In the genomic region with DNA sequence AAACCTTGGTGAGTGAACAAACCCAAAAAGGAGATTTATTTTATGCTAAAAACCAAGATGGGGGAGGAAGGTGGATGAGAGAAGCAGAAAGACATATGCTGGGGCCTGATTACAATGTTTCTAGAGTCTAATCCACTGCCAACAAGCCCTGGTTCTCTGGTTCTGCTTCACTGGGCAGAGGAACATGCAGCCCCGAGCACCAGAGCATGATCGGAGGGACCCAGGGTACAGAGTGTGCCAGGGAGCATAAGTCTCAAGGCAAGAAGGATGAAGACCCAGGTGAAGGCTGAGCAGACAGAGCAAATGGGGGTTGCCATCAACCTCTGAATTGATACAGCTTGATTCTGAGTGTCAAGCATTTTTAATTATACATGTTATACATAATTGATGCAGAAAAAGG, we compare ENCODE assay signal across 16 cellular contexts. TPM values are rescaled to one million over a fixed set of nuclear protein-coding genes. Genes with fewer than 3 reads are reported as not detected.
A peak's percentile ranks its signal among the peaks of the same experiment; 100 is the strongest.
DNase-seq lines count a peak whose midpoint lies in the region; ATAC-seq and TF ChIP-seq lines count a peak whose summit lies in the region.
"Had no signal": no experiment of that assay in that cellular context is flagged by ENCODE, and none has a peak within 500 bp of the region (broad histone marks: within the 10 kb centered on the region; RNA-seq: fewer than 3 reads in every experiment).

No MANE protein-coding gene starts in this region.

- H2AK5ac ChIP-seq in IMR-90 (ENCODE audit: low read depth, low read length) = no peak overlapping the region

- H2BK120ac ChIP-seq in IMR-90 (ENCODE audit: low read depth, low read length) = no peak overlapping the region

- POLR2A ChIA-PET in IMR-90 (lab: Charles Lee; ENCODE audit: unreplicated experiment) = no interaction called here

- H3K4me3 ChIP-seq in heart right ventricle = no peak overlapping the region
- H3K4me3 ChIP-seq in heart left ventricle = no peak overlapping the region
- H3K4me3 ChIP-seq in IMR-90 (ENCODE audit: insufficient read depth, low read depth, low read length) = no peak overlapping the region
- H3K4me3 ChIP-seq in brain microvascular endothelial cell (ENCODE audit: low read depth, low read length) = no peak overlapping the region
- H3K4me3 ChIP-seq in thyroid gland (replicated peaks in 1 of 3) = no peak overlapping the region
- H3K4me3 ChIP-seq: GM23338 had no signal

- H3K18ac ChIP-seq in IMR-90 (ENCODE audit: low read depth, low read length) = no peak overlapping the region

- H2BK5ac ChIP-seq in IMR-90 (ENCODE audit: low read depth, low read length, poor library complexity, severe bottlenecking) = no peak overlapping the region

- no peak for DNase-seq in heart right ventricle
- DNase-seq in heart left ventricle = no peak
- no peak for DNase-seq in IMR-90
- no peak for DNase-seq in brain microvascular endothelial cell
- DNase-seq in thyroid gland = peak; percentile 89 to 90
- DNase-seq: ACHN; BE2C; CD4-positive, alpha-beta memory T cell; DMS153; DMS79; GDM1; HCEC 1CT had no signal

- intact Hi-C loops in heart right ventricle (cut with DNase I) (no loop called here), heart left ventricle (cut with DNase I) (no loop called here), IMR-90 (cut with micrococcal nuclease) (no loop called here), thyroid gland (cut with DNase I) (no loop called here)

- H3K27ac ChIP-seq in heart right ventricle (peak overlapping the region in 6 of 10 donors; percentile 8 to 57 (median 51)), heart left ventricle (peak overlapping the region in 6 of 12 donors; percentile 42 to 73 (median 48)), IMR-90 (ENCODE audit: insufficient read depth, low read length) (no peak overlapping the region), brain microvascular endothelial cell (peak overlapping the region; percentile 60), thyroid gland (peak overlapping the region; percentile 77 to 89 (median 83))

- no peak overlapping the region for H3K23ac ChIP-seq in IMR-90 (ENCODE audit: low read depth, low read length)

- H3K79me1 ChIP-seq in IMR-90 (ENCODE audit: low read depth in 1 of 2, low read length in 2 of 2) = no peaks in the 10 kb centered on the region

- H3K27me3 ChIP-seq in heart right ventricle = no peaks in the 10 kb centered on the region
- no peaks in the 10 kb centered on the region for H3K27me3 ChIP-seq in heart left ventricle
- H3K27me3 ChIP-seq in IMR-90 (ENCODE audit: control insufficient read depth, insufficient read depth, low read length) = no peaks in the 10 kb centered on the region
- H3K27me3 ChIP-seq in brain microvascular endothelial cell (replicated peaks) = no peaks in the 10 kb centered on the region
- H3K27me3 ChIP-seq in thyroid gland = no peaks in the 10 kb centered on the region

- no peak overlapping the region for H2AK9ac ChIP-seq in IMR-90 (replicated peaks; ENCODE audit: low read depth, low read length, poor library complexity)

- H3K9me3 ChIP-seq in heart right ventricle (peaks cover 0 to 5% (median 0%) of the 10 kb centered on the region in 11 donors), heart left ventricle (peaks cover 0 to 5% (median 0%) of the 10 kb centered on the region in 12 donors), IMR-90 (ENCODE audit: control insufficient read depth, insufficient read depth, low read length) (no peaks in the 10 kb centered on the region), thyroid gland (no peaks in the 10 kb centered on the region)
- H3K9me3 ChIP-seq: BE2C had no signal

- TF ChIP-seq POLR2A in heart left ventricle (IDR thresholded peaks at IDR 0.05) (no peak), IMR-90 (IDR thresholded peaks at IDR 0.05; ENCODE audit: low read depth, low read length) (no peak), thyroid gland (IDR thresholded peaks at IDR 0.05) (peak in 1 of 2 donors; percentile 34)

- 96 to 98% methylated on average over 2 of the region's 2 CpGs for WGBS in heart right ventricle, 2 donors
- 96% methylated on average over 2 of the region's 2 CpGs for WGBS in heart left ventricle, 4 donors
- WGBS in IMR-90 (ENCODE audit: extremely low coverage in 2 of 2, insufficient read length in 1 of 2), 2 experiments = no CpG with 5 or more reads among the region's 2 CpGs
- 38 to 54% methylated on average over 2 of the region's 2 CpGs for WGBS in thyroid gland, 2 donors

- BruUV-seq in IMR-90 (replicated peaks; lab: Mats Ljungman, UMichigan) = no TSS peak

- H3K36me3 ChIP-seq in heart right ventricle (no peaks in the 10 kb centered on the region), heart left ventricle (no peaks in the 10 kb centered on the region), IMR-90 (ENCODE audit: control insufficient read depth, insufficient read depth, low read length) (no peaks in the 10 kb centered on the region), brain microvascular endothelial cell (replicated peaks) (no peaks in the 10 kb centered on the region), thyroid gland (no peaks in the 10 kb centered on the region)
- H3K36me3 ChIP-seq: BE2C had no signal

- H2AFZ ChIP-seq in IMR-90 (replicated peaks; ENCODE audit: low read length, poor library complexity) = peak overlapping the region; percentile 26
- H2AFZ ChIP-seq: GM23338 had no signal

- H3K56ac ChIP-seq in IMR-90 (ENCODE audit: extremely low read depth, insufficient read depth, low read length) = no peak overlapping the region

- no peak overlapping the region for H2BK15ac ChIP-seq in IMR-90 (ENCODE audit: low read depth, low read length)

- TF ChIP-seq RAD21 in IMR-90 (IDR thresholded peaks at IDR 0.05; ENCODE audit: low read length) = no peak

- ATAC-seq in heart right ventricle (no peak), heart left ventricle (no peak), IMR-90 (ENCODE audit: low read depth) (no peak), HG02763 (IDR thresholded peaks at IDR 0.05; ENCODE audit: unreplicated experiment) (no peak), HG03469 (IDR thresholded peaks at IDR 0.05; ENCODE audit: unreplicated experiment) (no peak)
- ATAC-seq: GM23338, HepG2 had no signal

- TF ChIP-seq CTCF in heart right ventricle (IDR thresholded peaks at IDR 0.05) = no peak
- no peak for TF ChIP-seq CTCF in heart left ventricle (IDR thresholded peaks at IDR 0.05)
- TF ChIP-seq CTCF in IMR-90 (conservative IDR thresholded peaks at IDR 0.05; ENCODE audit: low read depth, low read length) = no peak
- TF ChIP-seq CTCF in brain microvascular endothelial cell (IDR thresholded peaks at IDR 0.05; ENCODE audit: low read depth, low read length, missing control alignments) = no peak
- no peak for TF ChIP-seq CTCF in thyroid gland (IDR thresholded peaks at IDR 0.05)

- no peak overlapping the region for H3K4me2 ChIP-seq in IMR-90 (ENCODE audit: low read depth, low read length)
- H3K4me2 ChIP-seq: GM23338 had no signal

- H3K9me1 ChIP-seq in IMR-90 (ENCODE audit: insufficient read depth, low read length) = no peaks in the 10 kb centered on the region; the same call in 1 of the 2 replicates

- H4K91ac ChIP-seq in IMR-90 (ENCODE audit: insufficient read depth, low read depth, low read length) = no peak overlapping the region

- in situ Hi-C loops in IMR-90 (cut with MboI; ENCODE audit: low sequenced_read_pairs) (no loop called here), brain microvascular endothelial cell (cut with HindIII; ENCODE audit: low pct_ligation_motif_present, low sequenced_read_pairs) (no loop called here)

- H4K20me1 ChIP-seq in IMR-90 (ENCODE audit: insufficient read depth, low read length) = no peaks in the 10 kb centered on the region

- dilution Hi-C loops in IMR-90 (cut with HindIII; ENCODE audit: low sequenced_read_pairs, unreplicated experiment) = no loop called here

- H4K5ac ChIP-seq in IMR-90 (ENCODE audit: low read depth, low read length) = no peak overlapping the region

- H3K4ac ChIP-seq in IMR-90 (ENCODE audit: low read depth, low read length) = no peak overlapping the region

- H4K8ac ChIP-seq in IMR-90 (ENCODE audit: low read depth in 2 of 2, low read length in 2 of 2) = no peak overlapping the region

- H2BK20ac ChIP-seq in IMR-90 (ENCODE audit: low read depth, low read length) = no peak overlapping the region

- no peak overlapping the region for H3K9ac ChIP-seq in IMR-90 (ENCODE audit: low read depth, low read length)

- CTCF ChIA-PET in IMR-90 (lab: Yijun Ruan, JAX) = no interaction called here

- no peak overlapping the region for H3K14ac ChIP-seq in IMR-90 (replicated peaks; ENCODE audit: low read depth, low read length)

- H3K4me1 ChIP-seq in heart right ventricle (peaks cover 0 to 20% (median 6%) of the 10 kb centered on the region in 9 donors), heart left ventricle (peaks cover 0 to 18% (median 0%) of the 10 kb centered on the region in 12 donors), IMR-90 (ENCODE audit: control insufficient read depth, insufficient read depth, low read length) (no peaks in the 10 kb centered on the region), thyroid gland (peaks cover 24 to 33% of the 10 kb centered on the region in 2 donors)
- H3K4me1 ChIP-seq: BE2C had no signal

TF ChIP-seq in IMR-90, 13 proteins besides CTCF, POLR2A, EP300 and RAD21:
- TF ChIP-seq NFE2L2 (IDR thresholded peaks at IDR 0.05; ENCODE audit: low read depth, low read length) (no peak), BHLHE40 (IDR thresholded peaks at IDR 0.05; ENCODE audit: low read depth, low read length) (no peak)

RNA-seq across cellular contexts. Expression of a gene that starts 30.7 kb away (rescaled TPM):
- 1 to 10 TPM; 1.8 to 3.6 (median 2.8) TPM for total RNA-seq in heart right ventricle
- 1 to 10 TPM; 1.9 to 2.3 TPM for polyA plus RNA-seq in heart right ventricle
- 1 to 10 TPM; 2.0 to 6.6 (median 2.9) TPM for total RNA-seq in heart left ventricle
- polyA plus RNA-seq in heart left ventricle = 1 to 10 TPM; 1.7 to 4.3 TPM
- total RNA-seq in IMR-90 (2012; rRNA removed) = 1.6 and 2.2 TPM in 2 replicates
- polyA plus RNA-seq in IMR-90 (2012; rRNA removed) = 1.0 and 1.4 TPM in 2 replicates
- polyA plus RNA-seq in IMR-90 (2012; cell fraction: cytosol; rRNA removed) = 0.45 and 0.50 TPM in 2 replicates
- polyA plus RNA-seq in IMR-90 (2012; cell fraction: nucleus; rRNA removed; ENCODE audit: low replicate concordance) = 0.26 and 1.4 TPM in 2 replicates
- total RNA-seq in thyroid gland = 100 to 1,000 TPM in 1 of 4 donors, 10 to 100 TPM in 3; 25.4 to 137 (median 35.3) TPM
- total RNA-seq: CD4-positive, alpha-beta memory T cell had no signal
- polyA plus RNA-seq: CD4-positive, alpha-beta memory T cell; HepG2 had no signal

Comparison
In these comparisons a context has a peak if more than half of its experiments do, and no peak if none do; other contexts are left out.
1. DNase-seq: peak in thyroid gland (2 of 2); none in heart right ventricle (0 of 2), heart left ventricle (0 of 5), IMR-90 (single experiment) and brain microvascular endothelial cell (single experiment).